Comparison of ENCODE assay signal across 8 cellular contexts in the genomic region with DNA sequence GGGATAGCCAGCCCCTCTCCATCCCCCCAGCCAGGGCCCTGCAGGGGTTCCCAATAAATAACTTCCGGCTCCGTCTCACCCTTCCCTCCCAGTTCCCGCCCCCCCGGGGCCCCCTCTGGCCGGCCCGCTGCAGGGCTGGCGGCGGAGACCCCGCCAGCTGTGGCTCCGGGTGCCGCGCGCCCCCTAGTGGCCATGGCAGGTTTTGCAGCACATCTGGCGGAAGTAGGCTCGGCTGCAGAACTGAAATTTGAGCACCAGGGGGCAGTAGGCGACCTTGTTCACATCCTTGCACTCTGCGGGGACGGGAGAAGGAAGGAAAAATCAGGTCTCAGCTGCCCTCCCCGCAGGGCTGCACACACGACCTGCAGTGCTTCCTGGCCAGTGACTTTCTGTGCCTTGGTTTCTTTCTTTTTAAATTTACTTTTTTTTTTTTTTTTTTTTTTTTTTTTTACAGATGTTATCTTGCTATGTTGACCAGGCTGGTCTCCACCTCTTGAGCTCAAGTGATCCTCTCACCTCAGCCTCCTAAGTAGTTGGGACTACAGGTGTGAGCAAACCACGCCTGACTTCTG. TPM values are rescaled to one million over a fixed set of nuclear protein-coding genes. Genes with fewer than 3 reads are reported as not detected.
DNase-seq lines count a peak whose midpoint lies in the region; ATAC-seq and TF ChIP-seq lines count a peak whose summit lies in the region.

No MANE protein-coding gene starts in this region.

- H3K4me3 Mint-ChIP-seq in Caco-2 (ENCODE audit: unreplicated experiment) (no peak overlapping the region), endothelial cell (ENCODE audit: unreplicated experiment) (no peak overlapping the region)

- peaks cover 6% of the 10 kb centered on the region for H3K4me1 Mint-ChIP-seq in Caco-2 (ENCODE audit: low read depth, unreplicated experiment)
- H3K4me1 Mint-ChIP-seq in endothelial cell (ENCODE audit: unreplicated experiment) = peaks cover 10% of the 10 kb centered on the region

- H3K4me1 ChIP-seq in Caco-2 = no peaks in the 10 kb centered on the region
- H3K4me1 ChIP-seq in NT2/D1 (ENCODE audit: insufficient read depth, insufficient read length) = peaks cover 8% of the 10 kb centered on the region
- no peaks in the 10 kb centered on the region for H3K4me1 ChIP-seq in mucosa of descending colon (ENCODE audit: low read depth)

- TF ChIP-seq CTCF in Caco-2 (IDR thresholded peaks at IDR 0.05; ENCODE audit: insufficient read depth in 1 of 2, low read depth in 1 of 2, low read length in 1 of 2, severe bottlenecking in 1 of 2, unreplicated experiment in 1 of 2) (peak; percentile 98), endothelial cell (IDR thresholded peaks at IDR 0.05; ENCODE audit: unreplicated experiment) (peak; percentile 100), mucosa of descending colon (IDR thresholded peaks at IDR 0.05) (peak; percentile 99)

- H3K9ac ChIP-seq in NT2/D1 (ENCODE audit: insufficient read length, low read depth) = peak overlapping the region; percentile 53

- no peaks in the 10 kb centered on the region for H3K9me3 ChIP-seq in Caco-2
- no peaks in the 10 kb centered on the region for H3K9me3 ChIP-seq in NT2/D1 (ENCODE audit: insufficient read depth, low read length)
- no peaks in the 10 kb centered on the region for H3K9me3 ChIP-seq in mucosa of descending colon

- CTCF ChIA-PET in Caco-2 (lab: Charles Lee) = interaction anchor here (0.5 to 2.2 kb wide), 10 partner anchors 12 to 854 kb away, joined by 3 to 10 read pairs (median 4); partner anchors contain the start of genes ZNF266 and ZNF414

- H3K27me3 Mint-ChIP-seq in Caco-2 (ENCODE audit: insufficient read depth, unreplicated experiment) (peaks cover 9% of the 10 kb centered on the region), endothelial cell (ENCODE audit: unreplicated experiment) (peaks cover 8% of the 10 kb centered on the region)

- intact Hi-C loops in Caco-2 (cut with micrococcal nuclease; ENCODE audit: unreplicated experiment) (loop anchor here (5.0 kb wide), 1 partner anchor 112 kb away; no protein-coding TSS in a partner anchor), mucosa of descending colon (cut with DNase I, micrococcal nuclease) (no loop called here)

- H3K27me3 ChIP-seq in Caco-2 (replicated peaks; ENCODE audit: control insufficient read depth, insufficient read depth, low read length) = no peaks in the 10 kb centered on the region
- H3K27me3 ChIP-seq in NT2/D1 (ENCODE audit: insufficient read depth, insufficient read length) = peaks cover 13% of the 10 kb centered on the region

- no peaks in the 10 kb centered on the region for H3K36me3 ChIP-seq in Caco-2 (ENCODE audit: control insufficient read depth, insufficient read depth, low read length)
- H3K36me3 ChIP-seq in NT2/D1 (ENCODE audit: insufficient read depth, insufficient read length, low read length) = peaks cover 4% of the 10 kb centered on the region
- H3K36me3 ChIP-seq in mucosa of descending colon (ENCODE audit: low read depth) = no peaks in the 10 kb centered on the region

- BruUV-seq in Caco-2 (replicated peaks; lab: Mats Ljungman, UMichigan) = no TSS peak

- DNase-seq in Caco-2 (peak; percentile 76 to 84), NT2/D1 (ENCODE audit: low read depth, low spot score) (peak; percentile 68), endothelial cell (ENCODE audit: low spot score) (peak; percentile 89), mucosa of descending colon (peak; percentile 87 to 89 (median 87))
- peak; percentile 61 to 89 (median 87) for DNase-seq in activated CD8-positive, alpha-beta memory T cell treated with anti-CD3 and anti-CD28 coated beads for 48 hours (ENCODE audit: low read depth in 2 of 3, low spot score in 2 of 3)
- DNase-seq in stimulated activated CD8-positive, alpha-beta memory T cell treated with anti-CD3 and anti-CD28 coated beads, Interleukin-7, amount 100 ng/mL, for 24 hours (ENCODE audit: low read depth) = peak; percentile 83

- H3K4me3 ChIP-seq in Caco-2 (ENCODE audit: low read depth, low read length) (no peak overlapping the region), NT2/D1 (ENCODE audit: insufficient read length, low read depth) (no peak overlapping the region), mucosa of descending colon (no peak overlapping the region)

- POLR2A ChIA-PET in Caco-2 (lab: Charles Lee) = no interaction called here

- ATAC-seq in HG02642 (IDR thresholded peaks at IDR 0.05; ENCODE audit: poor library complexity, unreplicated experiment) (peak; percentile 68), mucosa of descending colon (peak; percentile 88), GM18511 (IDR thresholded peaks at IDR 0.05; ENCODE audit: unreplicated experiment) (no peak)

- H3K9me3 Mint-ChIP-seq in Caco-2 (ENCODE audit: unreplicated experiment) (no peaks in the 10 kb centered on the region), endothelial cell (ENCODE audit: unreplicated experiment) (no peaks in the 10 kb centered on the region)

- H3K36me3 Mint-ChIP-seq in Caco-2 (ENCODE audit: insufficient read depth, unreplicated experiment) (no peaks in the 10 kb centered on the region), endothelial cell (ENCODE audit: low read depth, unreplicated experiment) (peaks cover 8% of the 10 kb centered on the region)

- H3K27ac Mint-ChIP-seq in Caco-2 (ENCODE audit: unreplicated experiment) = no peak overlapping the region
- no peak overlapping the region for H3K27ac Mint-ChIP-seq in endothelial cell (ENCODE audit: unreplicated experiment)

RNA-seq across cellular contexts. Expression of gene MYO1F, which starts 3.6 kb away (rescaled TPM):
- 0.23 and 0.25 TPM in 2 replicates for total RNA-seq in Caco-2 (2022)
- 3.2 TPM for total RNA-seq in endothelial cell (ENCODE audit: unreplicated experiment)
- total RNA-seq in mucosa of descending colon = 10 to 100 TPM in 2 of 3 donors, 1 to 10 TPM in 1; 8.5 to 26.5 (median 21.0) TPM

RNA-seq across cellular contexts. Expression of gene ADAMTS10, which starts 29.7 kb away (rescaled TPM):
- total RNA-seq in Caco-2 (2022) (0.44 and 0.77 TPM in 2 replicates), endothelial cell (ENCODE audit: unreplicated experiment) (58.7 TPM), mucosa of descending colon (10 to 100 TPM in 1 of 3 donors, 1 to 10 TPM in 2; 4.6 to 23.5 (median 7.1) TPM)

RNA-seq across cellular contexts. Expression of gene NFILZ, which starts 49.6 kb away (rescaled TPM):
- not detected in 2 replicates for total RNA-seq in Caco-2 (2022)
- not detected for total RNA-seq in endothelial cell (ENCODE audit: unreplicated experiment)
- total RNA-seq in mucosa of descending colon = not detected
